ENCODE assay signal across 1 cellular context in the genomic region with DNA sequence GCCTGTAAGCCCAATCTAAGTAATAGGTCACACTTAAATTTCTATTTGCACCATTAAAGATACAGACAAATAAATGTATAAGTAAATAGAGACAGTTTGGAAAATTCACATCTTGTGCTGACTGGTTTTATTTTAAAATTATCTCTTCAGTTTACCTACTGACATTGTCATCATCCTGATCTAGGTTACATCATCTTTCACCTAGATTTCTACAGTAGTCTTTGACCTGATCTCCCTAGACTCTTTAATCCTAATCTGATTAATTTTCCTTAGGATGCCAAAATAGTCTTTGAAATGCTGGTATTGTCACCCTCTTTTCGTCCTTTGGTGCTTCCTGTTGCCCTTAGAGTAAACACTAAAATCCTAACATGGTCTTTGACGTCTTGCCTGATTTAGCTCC.
TF ChIP-seq lines count a peak whose summit lies in the region.

No MANE protein-coding gene starts in this region.

TF ChIP-seq in HepG2, 621 proteins besides CTCF, POLR2A, EP300 and RAD21:
- TF ChIP-seq, protein P1, sequence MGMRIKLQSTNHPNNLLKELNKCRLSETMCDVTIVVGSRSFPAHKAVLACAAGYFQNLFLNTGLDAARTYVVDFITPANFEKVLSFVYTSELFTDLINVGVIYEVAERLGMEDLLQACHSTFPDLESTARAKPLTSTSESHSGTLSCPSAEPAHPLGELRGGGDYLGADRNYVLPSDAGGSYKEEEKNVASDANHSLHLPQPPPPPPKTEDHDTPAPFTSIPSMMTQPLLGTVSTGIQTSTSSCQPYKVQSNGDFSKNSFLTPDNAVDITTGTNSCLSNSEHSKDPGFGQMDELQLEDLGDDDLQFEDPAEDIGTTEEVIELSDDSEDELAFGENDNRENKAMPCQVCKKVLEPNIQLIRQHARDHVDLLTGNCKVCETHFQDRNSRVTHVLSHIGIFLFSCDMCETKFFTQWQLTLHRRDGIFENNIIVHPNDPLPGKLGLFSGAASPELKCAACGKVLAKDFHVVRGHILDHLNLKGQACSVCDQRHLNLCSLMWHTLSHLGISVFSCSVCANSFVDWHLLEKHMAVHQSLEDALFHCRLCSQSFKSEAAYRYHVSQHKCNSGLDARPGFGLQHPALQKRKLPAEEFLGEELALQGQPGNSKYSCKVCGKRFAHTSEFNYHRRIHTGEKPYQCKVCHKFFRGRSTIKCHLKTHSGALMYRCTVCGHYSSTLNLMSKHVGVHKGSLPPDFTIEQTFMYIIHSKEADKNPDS (CRISPR knock-in tag; IDR thresholded peaks at IDR 0.05) = no peak
- TF ChIP-seq NR3C1 (CRISPR knock-in tag; IDR thresholded peaks at IDR 0.05) (no peak), ZNF292 (CRISPR knock-in tag; IDR thresholded peaks at IDR 0.05; ENCODE audit: borderline replicate concordance, low read depth) (no peak), FOXC1 (CRISPR knock-in tag; IDR thresholded peaks at IDR 0.05; ENCODE audit: borderline replicate concordance) (no peak), ZNF556 (CRISPR knock-in tag; IDR thresholded peaks at IDR 0.05; ENCODE audit: borderline replicate concordance) (no peak)
- TF ChIP-seq, protein P2, sequence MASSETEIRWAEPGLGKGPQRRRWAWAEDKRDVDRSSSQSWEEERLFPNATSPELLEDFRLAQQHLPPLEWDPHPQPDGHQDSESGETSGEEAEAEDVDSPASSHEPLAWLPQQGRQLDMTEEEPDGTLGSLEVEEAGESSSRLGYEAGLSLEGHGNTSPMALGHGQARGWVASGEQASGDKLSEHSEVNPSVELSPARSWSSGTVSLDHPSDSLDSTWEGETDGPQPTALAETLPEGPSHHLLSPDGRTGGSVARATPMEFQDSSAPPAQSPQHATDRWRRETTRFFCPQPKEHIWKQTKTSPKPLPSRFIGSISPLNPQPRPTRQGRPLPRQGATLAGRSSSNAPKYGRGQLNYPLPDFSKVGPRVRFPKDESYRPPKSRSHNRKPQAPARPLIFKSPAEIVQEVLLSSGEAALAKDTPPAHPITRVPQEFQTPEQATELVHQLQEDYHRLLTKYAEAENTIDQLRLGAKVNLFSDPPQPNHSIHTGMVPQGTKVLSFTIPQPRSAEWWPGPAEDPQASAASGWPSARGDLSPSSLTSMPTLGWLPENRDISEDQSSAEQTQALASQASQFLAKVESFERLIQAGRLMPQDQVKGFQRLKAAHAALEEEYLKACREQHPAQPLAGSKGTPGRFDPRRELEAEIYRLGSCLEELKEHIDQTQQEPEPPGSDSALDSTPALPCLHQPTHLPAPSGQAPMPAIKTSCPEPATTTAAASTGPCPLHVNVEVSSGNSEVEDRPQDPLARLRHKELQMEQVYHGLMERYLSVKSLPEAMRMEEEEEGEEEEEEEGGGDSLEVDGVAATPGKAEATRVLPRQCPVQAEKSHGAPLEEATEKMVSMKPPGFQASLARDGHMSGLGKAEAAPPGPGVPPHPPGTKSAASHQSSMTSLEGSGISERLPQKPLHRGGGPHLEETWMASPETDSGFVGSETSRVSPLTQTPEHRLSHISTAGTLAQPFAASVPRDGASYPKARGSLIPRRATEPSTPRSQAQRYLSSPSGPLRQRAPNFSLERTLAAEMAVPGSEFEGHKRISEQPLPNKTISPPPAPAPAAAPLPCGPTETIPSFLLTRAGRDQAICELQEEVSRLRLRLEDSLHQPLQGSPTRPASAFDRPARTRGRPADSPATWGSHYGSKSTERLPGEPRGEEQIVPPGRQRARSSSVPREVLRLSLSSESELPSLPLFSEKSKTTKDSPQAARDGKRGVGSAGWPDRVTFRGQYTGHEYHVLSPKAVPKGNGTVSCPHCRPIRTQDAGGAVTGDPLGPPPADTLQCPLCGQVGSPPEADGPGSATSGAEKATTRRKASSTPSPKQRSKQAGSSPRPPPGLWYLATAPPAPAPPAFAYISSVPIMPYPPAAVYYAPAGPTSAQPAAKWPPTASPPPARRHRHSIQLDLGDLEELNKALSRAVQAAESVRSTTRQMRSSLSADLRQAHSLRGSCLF (CRISPR knock-in tag; IDR thresholded peaks at IDR 0.05; ENCODE audit: borderline replicate concordance) = no peak
- TF ChIP-seq, protein P3, sequence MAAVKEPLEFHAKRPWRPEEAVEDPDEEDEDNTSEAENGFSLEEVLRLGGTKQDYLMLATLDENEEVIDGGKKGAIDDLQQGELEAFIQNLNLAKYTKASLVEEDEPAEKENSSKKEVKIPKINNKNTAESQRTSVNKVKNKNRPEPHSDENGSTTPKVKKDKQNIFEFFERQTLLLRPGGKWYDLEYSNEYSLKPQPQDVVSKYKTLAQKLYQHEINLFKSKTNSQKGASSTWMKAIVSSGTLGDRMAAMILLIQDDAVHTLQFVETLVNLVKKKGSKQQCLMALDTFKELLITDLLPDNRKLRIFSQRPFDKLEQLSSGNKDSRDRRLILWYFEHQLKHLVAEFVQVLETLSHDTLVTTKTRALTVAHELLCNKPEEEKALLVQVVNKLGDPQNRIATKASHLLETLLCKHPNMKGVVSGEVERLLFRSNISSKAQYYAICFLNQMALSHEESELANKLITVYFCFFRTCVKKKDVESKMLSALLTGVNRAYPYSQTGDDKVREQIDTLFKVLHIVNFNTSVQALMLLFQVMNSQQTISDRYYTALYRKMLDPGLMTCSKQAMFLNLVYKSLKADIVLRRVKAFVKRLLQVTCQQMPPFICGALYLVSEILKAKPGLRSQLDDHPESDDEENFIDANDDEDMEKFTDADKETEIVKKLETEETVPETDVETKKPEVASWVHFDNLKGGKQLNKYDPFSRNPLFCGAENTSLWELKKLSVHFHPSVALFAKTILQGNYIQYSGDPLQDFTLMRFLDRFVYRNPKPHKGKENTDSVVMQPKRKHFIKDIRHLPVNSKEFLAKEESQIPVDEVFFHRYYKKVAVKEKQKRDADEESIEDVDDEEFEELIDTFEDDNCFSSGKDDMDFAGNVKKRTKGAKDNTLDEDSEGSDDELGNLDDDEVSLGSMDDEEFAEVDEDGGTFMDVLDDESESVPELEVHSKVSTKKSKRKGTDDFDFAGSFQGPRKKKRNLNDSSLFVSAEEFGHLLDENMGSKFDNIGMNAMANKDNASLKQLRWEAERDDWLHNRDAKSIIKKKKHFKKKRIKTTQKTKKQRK (IDR thresholded peaks at IDR 0.05; ENCODE audit: low read length) = no peak
- TF ChIP-seq, protein P4, sequence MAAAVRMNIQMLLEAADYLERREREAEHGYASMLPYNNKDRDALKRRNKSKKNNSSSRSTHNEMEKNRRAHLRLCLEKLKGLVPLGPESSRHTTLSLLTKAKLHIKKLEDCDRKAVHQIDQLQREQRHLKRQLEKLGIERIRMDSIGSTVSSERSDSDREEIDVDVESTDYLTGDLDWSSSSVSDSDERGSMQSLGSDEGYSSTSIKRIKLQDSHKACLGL (CRISPR knock-in tag; IDR thresholded peaks at IDR 0.05) = no peak
